Comparison of ENCODE assay signal across 1 cellular context in the genomic region with DNA sequence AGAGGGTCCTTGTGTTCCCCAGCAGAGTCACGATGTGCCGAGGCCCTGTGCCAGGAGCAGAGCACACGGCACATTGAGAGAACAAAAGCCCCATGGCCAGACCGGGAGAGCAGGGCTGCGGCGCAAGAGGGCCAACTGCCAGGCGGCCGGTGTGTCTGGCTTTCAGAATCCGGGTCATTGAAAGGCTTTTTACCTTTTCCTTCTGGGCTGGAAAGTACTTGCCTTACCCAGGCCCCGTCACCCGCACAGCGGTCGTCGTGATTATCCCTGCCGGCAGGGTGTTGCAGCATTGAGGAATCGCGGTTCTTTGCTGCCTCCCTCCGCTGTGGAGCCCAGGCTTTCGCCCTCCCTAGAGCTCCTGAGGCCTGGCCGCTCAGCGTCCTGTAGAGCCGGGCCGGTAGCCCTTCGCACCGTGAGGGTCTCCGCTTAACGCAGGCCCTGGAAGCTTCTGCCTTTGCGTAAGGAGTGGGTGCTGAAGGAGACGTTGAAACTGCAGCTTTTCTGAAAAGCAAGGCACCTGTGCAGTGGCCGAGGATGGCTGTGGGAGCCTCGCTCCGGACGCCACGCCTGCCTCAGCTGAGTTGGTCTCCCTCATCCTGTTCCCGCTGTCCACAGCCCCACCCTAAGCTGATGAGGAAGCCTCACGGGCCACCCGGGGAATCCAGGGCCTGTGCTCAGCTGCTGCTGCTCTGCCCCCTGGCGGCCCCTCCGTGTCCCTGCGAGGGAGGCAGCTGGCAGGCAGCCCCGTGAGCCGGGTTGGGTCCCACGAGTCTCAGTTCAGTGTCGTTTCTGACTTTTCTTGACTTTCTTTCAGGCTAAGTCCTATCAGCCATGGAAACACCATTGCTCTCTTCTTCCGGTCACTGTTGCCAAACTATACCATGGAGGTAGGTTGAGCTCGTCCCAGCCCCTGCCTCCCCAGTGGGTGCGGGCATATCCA.
TF ChIP-seq lines count a peak whose summit lies in the region.

No MANE protein-coding gene starts in this region.

TF ChIP-seq in HepG2, 621 proteins besides CTCF, POLR2A, EP300 and RAD21 (continued from another document and continues in another):
- TF ChIP-seq HNRNPLL (IDR thresholded peaks at IDR 0.05; ENCODE audit: low read depth, low read length, poor library complexity, severe bottlenecking) (no peak), MAZ (IDR thresholded peaks at IDR 0.05; ENCODE audit: borderline replicate concordance, low read depth, low read length) (no peak), MAZ (CRISPR knock-in tag; IDR thresholded peaks at IDR 0.05; ENCODE audit: low read depth) (no peak), FOXO1 (CRISPR knock-in tag; IDR thresholded peaks at IDR 0.05) (no peak), HNRNPUL1 (IDR thresholded peaks at IDR 0.05; ENCODE audit: low read depth, low read length) (no peak), EHMT2 (IDR thresholded peaks at IDR 0.05; ENCODE audit: borderline replicate concordance, low read depth, low read length) (no peak), ZBTB20 (CRISPR knock-in tag; IDR thresholded peaks at IDR 0.05; ENCODE audit: borderline replicate concordance, low read depth) (no peak), ZNF652 (CRISPR knock-in tag; IDR thresholded peaks at IDR 0.05; ENCODE audit: borderline replicate concordance, low read depth) (no peak), FLYWCH1 (CRISPR knock-in tag; IDR thresholded peaks at IDR 0.05) (no peak), YEATS2 (CRISPR knock-in tag; IDR thresholded peaks at IDR 0.05; ENCODE audit: borderline replicate concordance) (peak; percentile 20; the same call in 1 of the 2 replicates), MATR3 (CRISPR knock-in tag; IDR thresholded peaks at IDR 0.05) (no peak), ZMYM2 (CRISPR knock-in tag; IDR thresholded peaks at IDR 0.05) (no peak), NONO (IDR thresholded peaks at IDR 0.05) (no peak), NONO (CRISPR knock-in tag; conservative IDR thresholded peaks at IDR 0.05) (peak; percentile 72; the same call in 1 of the 2 replicates), SOX13 (IDR thresholded peaks at IDR 0.05) (no peak), SOX13 (CRISPR knock-in tag; conservative IDR thresholded peaks at IDR 0.05 in 1 of 2, IDR thresholded peaks at IDR 0.05 in 1 of 2) (no peak), ARHGAP35 (CRISPR knock-in tag; IDR thresholded peaks at IDR 0.05; ENCODE audit: borderline replicate concordance) (peak; percentile 52; the same call in 1 of the 2 replicates), NFIB (CRISPR knock-in tag; IDR thresholded peaks at IDR 0.05; ENCODE audit: borderline replicate concordance) (no peak), ZNF296 (CRISPR knock-in tag; conservative IDR thresholded peaks at IDR 0.05) (no peak), ZNF781 (CRISPR knock-in tag; IDR thresholded peaks at IDR 0.05; ENCODE audit: borderline replicate concordance, not compliant biosample characterization) (no peak), HCFC1 (IDR thresholded peaks at IDR 0.05; ENCODE audit: low read depth, low read length) (no peak), KLF12 (CRISPR knock-in tag; IDR thresholded peaks at IDR 0.05; ENCODE audit: borderline replicate concordance) (no peak), ZNF530 (CRISPR knock-in tag; IDR thresholded peaks at IDR 0.05; ENCODE audit: low read depth) (no peak), ZSCAN29 (CRISPR knock-in tag; conservative IDR thresholded peaks at IDR 0.05) (no peak), RFX1 (IDR thresholded peaks at IDR 0.05) (no peak), FOXP1 (IDR thresholded peaks at IDR 0.05) (no peak), FOXP1 (CRISPR knock-in tag; IDR thresholded peaks at IDR 0.05) (no peak), MED1 (CRISPR knock-in tag; IDR thresholded peaks at IDR 0.05) (peak; percentile 48; the same call in 1 of the 2 replicates), ZNF605 (CRISPR knock-in tag; IDR thresholded peaks at IDR 0.05) (no peak), ZNF816 (CRISPR knock-in tag; IDR thresholded peaks at IDR 0.05; ENCODE audit: borderline replicate concordance) (no peak), ZEB1 (IDR thresholded peaks at IDR 0.05; ENCODE audit: insufficient replicate concordance, low read depth) (no peak), AKAP8 (CRISPR knock-in tag; IDR thresholded peaks at IDR 0.05) (no peak; the same call in none of the 2 replicates), PAF1 (CRISPR knock-in tag; IDR thresholded peaks at IDR 0.05) (no peak), CC2D1A (CRISPR knock-in tag; IDR thresholded peaks at IDR 0.05) (no peak), JUNB (CRISPR knock-in tag; IDR thresholded peaks at IDR 0.05; ENCODE audit: borderline replicate concordance) (no peak), ZSCAN25 (CRISPR knock-in tag; IDR thresholded peaks at IDR 0.05) (no peak), BORCS8-MEF2B (CRISPR knock-in tag; IDR thresholded peaks at IDR 0.05) (peak; percentile 15; the same call in 1 of the 2 replicates)
- TF ChIP-seq, protein P1, sequence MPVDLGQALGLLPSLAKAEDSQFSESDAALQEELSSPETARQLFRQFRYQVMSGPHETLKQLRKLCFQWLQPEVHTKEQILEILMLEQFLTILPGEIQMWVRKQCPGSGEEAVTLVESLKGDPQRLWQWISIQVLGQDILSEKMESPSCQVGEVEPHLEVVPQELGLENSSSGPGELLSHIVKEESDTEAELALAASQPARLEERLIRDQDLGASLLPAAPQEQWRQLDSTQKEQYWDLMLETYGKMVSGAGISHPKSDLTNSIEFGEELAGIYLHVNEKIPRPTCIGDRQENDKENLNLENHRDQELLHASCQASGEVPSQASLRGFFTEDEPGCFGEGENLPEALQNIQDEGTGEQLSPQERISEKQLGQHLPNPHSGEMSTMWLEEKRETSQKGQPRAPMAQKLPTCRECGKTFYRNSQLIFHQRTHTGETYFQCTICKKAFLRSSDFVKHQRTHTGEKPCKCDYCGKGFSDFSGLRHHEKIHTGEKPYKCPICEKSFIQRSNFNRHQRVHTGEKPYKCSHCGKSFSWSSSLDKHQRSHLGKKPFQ (CRISPR knock-in tag; IDR thresholded peaks at IDR 0.05; ENCODE audit: insufficient replicate concordance): peak; percentile 5
- TF ChIP-seq, protein P2, sequence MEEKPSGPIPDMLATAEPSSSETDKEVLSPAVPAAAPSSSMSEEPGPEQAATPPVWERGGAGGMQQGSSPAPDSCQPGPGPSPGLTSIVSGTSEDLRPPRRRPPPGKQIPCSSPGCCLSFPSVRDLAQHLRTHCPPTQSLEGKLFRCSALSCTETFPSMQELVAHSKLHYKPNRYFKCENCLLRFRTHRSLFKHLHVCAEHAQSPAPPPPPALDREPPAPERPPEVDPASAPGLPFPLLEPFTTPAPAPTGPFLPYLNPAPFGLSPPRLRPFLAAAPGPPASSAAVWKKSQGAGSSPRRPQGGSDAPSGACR (CRISPR knock-in tag; IDR thresholded peaks at IDR 0.05): no peak
- TF ChIP-seq, protein P3, sequence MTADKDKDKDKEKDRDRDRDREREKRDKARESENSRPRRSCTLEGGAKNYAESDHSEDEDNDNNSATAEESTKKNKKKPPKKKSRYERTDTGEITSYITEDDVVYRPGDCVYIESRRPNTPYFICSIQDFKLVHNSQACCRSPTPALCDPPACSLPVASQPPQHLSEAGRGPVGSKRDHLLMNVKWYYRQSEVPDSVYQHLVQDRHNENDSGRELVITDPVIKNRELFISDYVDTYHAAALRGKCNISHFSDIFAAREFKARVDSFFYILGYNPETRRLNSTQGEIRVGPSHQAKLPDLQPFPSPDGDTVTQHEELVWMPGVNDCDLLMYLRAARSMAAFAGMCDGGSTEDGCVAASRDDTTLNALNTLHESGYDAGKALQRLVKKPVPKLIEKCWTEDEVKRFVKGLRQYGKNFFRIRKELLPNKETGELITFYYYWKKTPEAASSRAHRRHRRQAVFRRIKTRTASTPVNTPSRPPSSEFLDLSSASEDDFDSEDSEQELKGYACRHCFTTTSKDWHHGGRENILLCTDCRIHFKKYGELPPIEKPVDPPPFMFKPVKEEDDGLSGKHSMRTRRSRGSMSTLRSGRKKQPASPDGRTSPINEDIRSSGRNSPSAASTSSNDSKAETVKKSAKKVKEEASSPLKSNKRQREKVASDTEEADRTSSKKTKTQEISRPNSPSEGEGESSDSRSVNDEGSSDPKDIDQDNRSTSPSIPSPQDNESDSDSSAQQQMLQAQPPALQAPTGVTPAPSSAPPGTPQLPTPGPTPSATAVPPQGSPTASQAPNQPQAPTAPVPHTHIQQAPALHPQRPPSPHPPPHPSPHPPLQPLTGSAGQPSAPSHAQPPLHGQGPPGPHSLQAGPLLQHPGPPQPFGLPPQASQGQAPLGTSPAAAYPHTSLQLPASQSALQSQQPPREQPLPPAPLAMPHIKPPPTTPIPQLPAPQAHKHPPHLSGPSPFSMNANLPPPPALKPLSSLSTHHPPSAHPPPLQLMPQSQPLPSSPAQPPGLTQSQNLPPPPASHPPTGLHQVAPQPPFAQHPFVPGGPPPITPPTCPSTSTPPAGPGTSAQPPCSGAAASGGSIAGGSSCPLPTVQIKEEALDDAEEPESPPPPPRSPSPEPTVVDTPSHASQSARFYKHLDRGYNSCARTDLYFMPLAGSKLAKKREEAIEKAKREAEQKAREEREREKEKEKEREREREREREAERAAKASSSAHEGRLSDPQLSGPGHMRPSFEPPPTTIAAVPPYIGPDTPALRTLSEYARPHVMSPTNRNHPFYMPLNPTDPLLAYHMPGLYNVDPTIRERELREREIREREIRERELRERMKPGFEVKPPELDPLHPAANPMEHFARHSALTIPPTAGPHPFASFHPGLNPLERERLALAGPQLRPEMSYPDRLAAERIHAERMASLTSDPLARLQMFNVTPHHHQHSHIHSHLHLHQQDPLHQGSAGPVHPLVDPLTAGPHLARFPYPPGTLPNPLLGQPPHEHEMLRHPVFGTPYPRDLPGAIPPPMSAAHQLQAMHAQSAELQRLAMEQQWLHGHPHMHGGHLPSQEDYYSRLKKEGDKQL (CRISPR knock-in tag; IDR thresholded peaks at IDR 0.05; ENCODE audit: low read depth): no peak
- TF ChIP-seq, protein P4, sequence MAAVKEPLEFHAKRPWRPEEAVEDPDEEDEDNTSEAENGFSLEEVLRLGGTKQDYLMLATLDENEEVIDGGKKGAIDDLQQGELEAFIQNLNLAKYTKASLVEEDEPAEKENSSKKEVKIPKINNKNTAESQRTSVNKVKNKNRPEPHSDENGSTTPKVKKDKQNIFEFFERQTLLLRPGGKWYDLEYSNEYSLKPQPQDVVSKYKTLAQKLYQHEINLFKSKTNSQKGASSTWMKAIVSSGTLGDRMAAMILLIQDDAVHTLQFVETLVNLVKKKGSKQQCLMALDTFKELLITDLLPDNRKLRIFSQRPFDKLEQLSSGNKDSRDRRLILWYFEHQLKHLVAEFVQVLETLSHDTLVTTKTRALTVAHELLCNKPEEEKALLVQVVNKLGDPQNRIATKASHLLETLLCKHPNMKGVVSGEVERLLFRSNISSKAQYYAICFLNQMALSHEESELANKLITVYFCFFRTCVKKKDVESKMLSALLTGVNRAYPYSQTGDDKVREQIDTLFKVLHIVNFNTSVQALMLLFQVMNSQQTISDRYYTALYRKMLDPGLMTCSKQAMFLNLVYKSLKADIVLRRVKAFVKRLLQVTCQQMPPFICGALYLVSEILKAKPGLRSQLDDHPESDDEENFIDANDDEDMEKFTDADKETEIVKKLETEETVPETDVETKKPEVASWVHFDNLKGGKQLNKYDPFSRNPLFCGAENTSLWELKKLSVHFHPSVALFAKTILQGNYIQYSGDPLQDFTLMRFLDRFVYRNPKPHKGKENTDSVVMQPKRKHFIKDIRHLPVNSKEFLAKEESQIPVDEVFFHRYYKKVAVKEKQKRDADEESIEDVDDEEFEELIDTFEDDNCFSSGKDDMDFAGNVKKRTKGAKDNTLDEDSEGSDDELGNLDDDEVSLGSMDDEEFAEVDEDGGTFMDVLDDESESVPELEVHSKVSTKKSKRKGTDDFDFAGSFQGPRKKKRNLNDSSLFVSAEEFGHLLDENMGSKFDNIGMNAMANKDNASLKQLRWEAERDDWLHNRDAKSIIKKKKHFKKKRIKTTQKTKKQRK (IDR thresholded peaks at IDR 0.05; ENCODE audit: low read length): no peak
- TF ChIP-seq, protein P5, sequence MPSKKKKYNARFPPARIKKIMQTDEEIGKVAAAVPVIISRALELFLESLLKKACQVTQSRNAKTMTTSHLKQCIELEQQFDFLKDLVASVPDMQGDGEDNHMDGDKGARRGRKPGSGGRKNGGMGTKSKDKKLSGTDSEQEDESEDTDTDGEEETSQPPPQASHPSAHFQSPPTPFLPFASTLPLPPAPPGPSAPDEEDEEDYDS (CRISPR knock-in tag; IDR thresholded peaks at IDR 0.05): 0 out of 2 replicates have a peak, but pooled peaks have one; percentile 17
- TF ChIP-seq, protein P6, sequence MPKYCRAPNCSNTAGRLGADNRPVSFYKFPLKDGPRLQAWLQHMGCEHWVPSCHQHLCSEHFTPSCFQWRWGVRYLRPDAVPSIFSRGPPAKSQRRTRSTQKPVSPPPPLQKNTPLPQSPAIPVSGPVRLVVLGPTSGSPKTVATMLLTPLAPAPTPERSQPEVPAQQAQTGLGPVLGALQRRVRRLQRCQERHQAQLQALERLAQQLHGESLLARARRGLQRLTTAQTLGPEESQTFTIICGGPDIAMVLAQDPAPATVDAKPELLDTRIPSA (CRISPR knock-in tag; IDR thresholded peaks at IDR 0.05; ENCODE audit: borderline replicate concordance): no peak
- TF ChIP-seq, protein P7, sequence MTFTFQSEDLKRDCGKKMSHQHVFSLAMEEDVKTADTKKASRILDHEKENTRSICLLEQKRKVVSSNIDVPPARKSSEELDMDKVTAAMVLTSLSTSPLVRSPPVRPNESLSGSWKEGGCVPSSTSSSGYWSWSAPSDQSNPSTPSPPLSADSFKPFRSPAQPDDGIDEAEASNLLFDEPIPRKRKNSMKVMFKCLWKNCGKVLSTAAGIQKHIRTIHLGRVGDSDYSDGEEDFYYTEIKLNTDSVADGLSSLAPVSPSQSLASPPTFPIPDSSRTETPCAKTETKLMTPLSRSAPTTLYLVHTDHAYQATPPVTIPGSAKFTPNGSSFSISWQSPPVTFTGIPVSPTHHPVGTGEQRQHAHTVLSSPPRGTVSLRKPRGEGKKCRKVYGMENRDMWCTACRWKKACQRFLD (CRISPR knock-in tag; IDR thresholded peaks at IDR 0.05; ENCODE audit: borderline replicate concordance): peak; percentile 65; the same call in 1 of the 2 replicates
- TF ChIP-seq, protein P8, sequence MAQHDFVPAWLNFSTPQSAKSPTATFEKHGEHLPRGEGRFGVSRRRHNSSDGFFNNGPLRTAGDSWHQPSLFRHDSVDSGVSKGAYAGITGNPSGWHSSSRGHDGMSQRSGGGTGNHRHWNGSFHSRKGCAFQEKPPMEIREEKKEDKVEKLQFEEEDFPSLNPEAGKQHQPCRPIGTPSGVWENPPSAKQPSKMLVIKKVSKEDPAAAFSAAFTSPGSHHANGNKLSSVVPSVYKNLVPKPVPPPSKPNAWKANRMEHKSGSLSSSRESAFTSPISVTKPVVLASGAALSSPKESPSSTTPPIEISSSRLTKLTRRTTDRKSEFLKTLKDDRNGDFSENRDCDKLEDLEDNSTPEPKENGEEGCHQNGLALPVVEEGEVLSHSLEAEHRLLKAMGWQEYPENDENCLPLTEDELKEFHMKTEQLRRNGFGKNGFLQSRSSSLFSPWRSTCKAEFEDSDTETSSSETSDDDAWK (CRISPR knock-in tag; IDR thresholded peaks at IDR 0.05): no peak
